30 cellular contexts compared by ENCODE assay signal in genomic region chr2:183630964-183631363, GRCh38.
"Had no signal": no experiment of that assay in that cellular context is flagged by ENCODE, and none has a peak within 500 bp of the region (broad histone marks: within the 10 kb centered on the region; RNA-seq: fewer than 3 reads in every experiment).

No MANE protein-coding gene starts in this region.

- H3K9me3 ChIP-seq: esophagus squamous epithelium, gastroesophageal sphincter had no signal

- H3K4me1 ChIP-seq: esophagus squamous epithelium, gastroesophageal sphincter had no signal

- H3K4me3 ChIP-seq: esophagus squamous epithelium, gastroesophageal sphincter had no signal

- ATAC-seq: activated CD4-positive, alpha-beta T cell treated with anti-CD3 and anti-CD28 coated beads for 36 hours; activated CD8-positive, alpha-beta memory T cell treated with anti-CD3 and anti-CD28 coated beads, Interleukin-2, amount 10 ng/mL, durations not matched to agents 7 days and 5 days; activated CD8-positive, alpha-beta T cell treated with anti-CD3 and anti-CD28 coated beads, Interleukin-2, amount 10 ng/mL, durations not matched to agents 7 days and 5 days; activated naive CD8-positive, alpha-beta T cell treated with anti-CD3 and anti-CD28 coated beads, Interleukin-2, amount 50 U/mL, for 24 hours; effector memory CD8-positive, alpha-beta T cell; gastroesophageal sphincter; T-helper 17 cell had no signal

- FAIRE-seq: astrocyte had no signal

- DNase-seq: activated CD4-positive, alpha-beta memory T cell treated with anti-CD3 and anti-CD28 coated beads for 36 hours; activated CD4-positive, alpha-beta T cell treated with anti-CD3 and anti-CD28 coated beads for 36 hours; activated CD4-positive, alpha-beta T cell treated with anti-CD3 and anti-CD28 coated beads, Interleukin-2, amount 10 ng/mL, durations not matched to agents 24 days and 14 days; activated CD4-positive, CD25-positive, alpha-beta regulatory T cell; activated CD4-positive, CD25-positive, alpha-beta regulatory T cell treated with anti-CD3 and anti-CD28 coated beads, Interleukin-2, amount 50 U/mL, for 72 hours; activated CD8-positive, alpha-beta memory T cell treated with anti-CD3 and anti-CD28 coated beads, Interleukin-2, amount 10 ng/mL, durations not matched to agents 7 days and 5 days; activated CD8-positive, alpha-beta memory T cell treated with anti-CD3 and anti-CD28 coated beads, Interleukin-2, amount 50 U/mL, for 4 hours; activated CD8-positive, alpha-beta T cell treated with anti-CD3 and anti-CD28 coated beads, Interleukin-2, amount 10 ng/mL, durations not matched to agents 7 days and 5 days; activated effector memory CD4-positive, alpha-beta T cell treated with anti-CD3 and anti-CD28 coated beads, Interleukin-2, amount 50 U/mL, for 16 hours; activated naive CD4-positive, alpha-beta T cell treated with anti-CD3 and anti-CD28 coated beads for 36 hours; activated naive CD8-positive, alpha-beta T cell treated with anti-CD3 and anti-CD28 coated beads for 36 hours; activated naive CD8-positive, alpha-beta T cell treated with anti-CD3 and anti-CD28 coated beads, Interleukin-2, amount 50 U/mL, for 24 hours; activated T-cell treated with anti-CD3 and anti-CD28 coated beads, Interleukin-2, amount 50 U/mL, for 1 hour; activated T-cell treated with anti-CD3 and anti-CD28 coated beads, Interleukin-2, amount 50 U/mL, for 48 hours; amniotic stem cell; anterior cingulate cortex; brain microvascular endothelial cell; caudate nucleus; cortex of kidney; dermis blood vessel endothelial cell; effector CD4-positive, alpha-beta T cell; effector memory CD8-positive, alpha-beta T cell; esophagus squamous epithelium; foreskin melanocyte; T-helper 1 cell; T-helper 17 cell; T1000 had no signal

- H3K27me3 ChIP-seq: brain microvascular endothelial cell, esophagus squamous epithelium, gastroesophageal sphincter had no signal

- H3K27ac ChIP-seq: brain microvascular endothelial cell, epithelial cell of prostate, esophagus squamous epithelium, gastroesophageal sphincter had no signal

- H3K36me3 ChIP-seq: brain microvascular endothelial cell, esophagus squamous epithelium, gastroesophageal sphincter had no signal
